ENCODE assay signal across 26 cellular contexts in genomic region chr3:47260605-47261004, GRCh38. TPM values are rescaled to one million over a fixed set of nuclear protein-coding genes. Genes with fewer than 3 reads are reported as not detected.
"Had no signal": no experiment of that assay in that cellular context is flagged by ENCODE, and none has a peak within 500 bp of the region (broad histone marks: within the 10 kb centered on the region; RNA-seq: fewer than 3 reads in every experiment).

No MANE protein-coding gene starts in this region.

- H3K27me3 ChIP-seq: adrenal gland, ascending aorta, esophagus muscularis mucosa, gastrocnemius medialis, sigmoid colon, testis, upper lobe of left lung had no signal

- H3K4me1 ChIP-seq: adrenal gland, ascending aorta, esophagus muscularis mucosa, sigmoid colon, testis, upper lobe of left lung had no signal

- H3K4me2 ChIP-seq: smooth muscle cell had no signal

- H3K4me3 ChIP-seq: adrenal gland, ascending aorta, coronary artery, esophagus muscularis mucosa, gastrocnemius medialis, sigmoid colon, smooth muscle cell, testis, upper lobe of left lung had no signal

- H3K9me3 Mint-ChIP-seq: activated B cell treated with CpG ODN at 0.5 μM for 24 hours; activated T-cell treated with anti-CD3 and anti-CD28 coated beads, Interleukin-2, amount 50 U/mL, for 24 hours; activated T-helper 17 cell treated with anti-CD3 and anti-CD28 coated beads, Interleukin-2, amount 50 U/mL, for 72 hours; central memory CD8-positive, alpha-beta T cell; naive thymus-derived CD4-positive, alpha-beta T cell; neural crest cell; T-helper 1 cell treated with Interleukin-12 subunit alpha and Interleukin-12 subunit beta and Interleukin-4 antibody, amounts not matched to agents 30 μg/mL and 1 μg/mL, for 36 hours had no signal

- H3K9me3 ChIP-seq: adrenal gland, ascending aorta, esophagus muscularis mucosa, gastrocnemius medialis, sigmoid colon, testis, upper lobe of left lung had no signal

- H3K36me3 ChIP-seq: adrenal gland, ascending aorta, esophagus muscularis mucosa, gastrocnemius medialis, sigmoid colon, upper lobe of left lung had no signal

- H3K27ac Mint-ChIP-seq: activated B cell treated with CpG ODN at 0.5 μM for 24 hours; activated CD4-positive, alpha-beta T cell treated with anti-CD3 and anti-CD28 coated beads for 36 hours; activated naive CD8-positive, alpha-beta T cell; activated T-cell treated with anti-CD3 and anti-CD28 coated beads, Interleukin-2, amount 50 U/mL, for 24 hours; activated T-helper 17 cell treated with anti-CD3 and anti-CD28 coated beads, Interleukin-2, amount 50 U/mL, for 72 hours; naive thymus-derived CD4-positive, alpha-beta T cell; T-helper 1 cell treated with Interleukin-12 subunit alpha and Interleukin-12 subunit beta and Interleukin-4 antibody, amounts not matched to agents 30 μg/mL and 1 μg/mL, for 36 hours had no signal

- H3K36me3 Mint-ChIP-seq: activated naive CD8-positive, alpha-beta T cell; naive thymus-derived CD4-positive, alpha-beta T cell had no signal

- H3K27me3 Mint-ChIP-seq: activated B cell treated with CpG ODN at 0.5 μM for 24 hours; activated CD4-positive, alpha-beta T cell treated with anti-CD3 and anti-CD28 coated beads for 36 hours; activated naive CD8-positive, alpha-beta T cell; activated T-cell treated with anti-CD3 and anti-CD28 coated beads, Interleukin-2, amount 50 U/mL, for 24 hours; activated T-helper 17 cell treated with anti-CD3 and anti-CD28 coated beads, Interleukin-2, amount 50 U/mL, for 72 hours; central memory CD8-positive, alpha-beta T cell; naive thymus-derived CD4-positive, alpha-beta T cell had no signal

- H3K4me3 Mint-ChIP-seq: activated B cell treated with CpG ODN at 0.5 μM for 24 hours; activated CD4-positive, alpha-beta T cell treated with anti-CD3 and anti-CD28 coated beads for 36 hours; activated naive CD8-positive, alpha-beta T cell; activated T-cell treated with anti-CD3 and anti-CD28 coated beads, Interleukin-2, amount 50 U/mL, for 24 hours; activated T-helper 17 cell treated with anti-CD3 and anti-CD28 coated beads, Interleukin-2, amount 50 U/mL, for 72 hours; central memory CD8-positive, alpha-beta T cell; naive thymus-derived CD4-positive, alpha-beta T cell; neural crest cell; T-helper 1 cell treated with Interleukin-12 subunit alpha and Interleukin-12 subunit beta and Interleukin-4 antibody, amounts not matched to agents 30 μg/mL and 1 μg/mL, for 36 hours had no signal

- DNase-seq: activated B cell treated with CpG ODN at 0.5 μM for 24 hours; activated CD4-positive, alpha-beta T cell treated with anti-CD3 and anti-CD28 coated beads for 36 hours; activated CD4-positive, alpha-beta T cell treated with anti-CD3 and anti-CD28 coated beads, Interleukin-2, amount 50 U/mL, for 4 hours; activated CD8-positive, alpha-beta memory T cell treated with anti-CD3 and anti-CD28 coated beads for 24 hours; activated CD8-positive, alpha-beta memory T cell treated with anti-CD3 and anti-CD28 coated beads, Interleukin-2, amount 50 U/mL, for 4 hours; activated T-cell treated with anti-CD3 and anti-CD28 coated beads, Interleukin-2, amount 50 U/mL, for 24 hours; adrenal gland; gastrocnemius medialis; head of caudate nucleus; hypothalamus; left cardiac atrium; naive thymus-derived CD4-positive, alpha-beta T cell; sigmoid colon; stimulated activated CD4-positive, alpha-beta T cell treated with anti-CD3 and anti-CD28 coated beads, Interleukin-2, amount 100 ng/mL, for 48 hours; stimulated activated naive CD4-positive, alpha-beta T cell; testis; upper lobe of left lung had no signal

- H3K4me1 Mint-ChIP-seq: activated CD4-positive, alpha-beta T cell treated with anti-CD3 and anti-CD28 coated beads for 36 hours; activated T-helper 17 cell treated with anti-CD3 and anti-CD28 coated beads, Interleukin-2, amount 50 U/mL, for 72 hours; central memory CD8-positive, alpha-beta T cell had no signal

- H3K27ac ChIP-seq: adrenal gland, ascending aorta, coronary artery, esophagus muscularis mucosa, gastrocnemius medialis, sigmoid colon, testis, upper lobe of left lung had no signal

- ATAC-seq: activated CD4-positive, alpha-beta T cell treated with anti-CD3 and anti-CD28 coated beads for 36 hours; activated T-helper 17 cell treated with anti-CD3 and anti-CD28 coated beads, Interleukin-2, amount 50 U/mL, for 72 hours; gastrocnemius medialis; left cardiac atrium; naive thymus-derived CD4-positive, alpha-beta T cell had no signal

RNA-seq across cellular contexts. Expression of gene KIF9, which starts 22.0 kb away (rescaled TPM):
- total RNA-seq: ascending aorta had no signal
